Comparison of ENCODE assay signal across 1 cellular context in the genomic region with DNA sequence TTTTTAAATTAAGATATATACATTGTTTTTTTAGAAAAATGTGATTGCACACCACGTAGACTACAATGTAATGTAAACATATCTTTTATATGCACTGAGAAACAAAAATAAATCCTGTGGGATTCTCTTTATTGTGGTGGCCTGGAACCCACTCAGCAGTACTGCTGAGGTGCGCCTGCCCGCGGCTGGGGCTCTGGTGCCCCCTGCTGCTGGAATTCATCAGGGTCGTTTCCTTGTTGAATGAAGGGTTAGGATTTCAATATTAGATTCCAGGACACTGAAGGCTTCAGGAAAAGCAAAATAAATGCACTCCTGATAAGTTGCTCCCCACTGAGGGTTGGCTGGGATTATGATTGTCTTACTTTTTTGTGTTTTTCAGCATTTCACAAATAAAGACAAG.
TF ChIP-seq lines count a peak whose summit lies in the region.

No MANE protein-coding gene starts in this region.

TF ChIP-seq in GM23338, 12 proteins besides CTCF, POLR2A, EP300 and RAD21 (continued from another document):
- TF ChIP-seq, protein P1, sequence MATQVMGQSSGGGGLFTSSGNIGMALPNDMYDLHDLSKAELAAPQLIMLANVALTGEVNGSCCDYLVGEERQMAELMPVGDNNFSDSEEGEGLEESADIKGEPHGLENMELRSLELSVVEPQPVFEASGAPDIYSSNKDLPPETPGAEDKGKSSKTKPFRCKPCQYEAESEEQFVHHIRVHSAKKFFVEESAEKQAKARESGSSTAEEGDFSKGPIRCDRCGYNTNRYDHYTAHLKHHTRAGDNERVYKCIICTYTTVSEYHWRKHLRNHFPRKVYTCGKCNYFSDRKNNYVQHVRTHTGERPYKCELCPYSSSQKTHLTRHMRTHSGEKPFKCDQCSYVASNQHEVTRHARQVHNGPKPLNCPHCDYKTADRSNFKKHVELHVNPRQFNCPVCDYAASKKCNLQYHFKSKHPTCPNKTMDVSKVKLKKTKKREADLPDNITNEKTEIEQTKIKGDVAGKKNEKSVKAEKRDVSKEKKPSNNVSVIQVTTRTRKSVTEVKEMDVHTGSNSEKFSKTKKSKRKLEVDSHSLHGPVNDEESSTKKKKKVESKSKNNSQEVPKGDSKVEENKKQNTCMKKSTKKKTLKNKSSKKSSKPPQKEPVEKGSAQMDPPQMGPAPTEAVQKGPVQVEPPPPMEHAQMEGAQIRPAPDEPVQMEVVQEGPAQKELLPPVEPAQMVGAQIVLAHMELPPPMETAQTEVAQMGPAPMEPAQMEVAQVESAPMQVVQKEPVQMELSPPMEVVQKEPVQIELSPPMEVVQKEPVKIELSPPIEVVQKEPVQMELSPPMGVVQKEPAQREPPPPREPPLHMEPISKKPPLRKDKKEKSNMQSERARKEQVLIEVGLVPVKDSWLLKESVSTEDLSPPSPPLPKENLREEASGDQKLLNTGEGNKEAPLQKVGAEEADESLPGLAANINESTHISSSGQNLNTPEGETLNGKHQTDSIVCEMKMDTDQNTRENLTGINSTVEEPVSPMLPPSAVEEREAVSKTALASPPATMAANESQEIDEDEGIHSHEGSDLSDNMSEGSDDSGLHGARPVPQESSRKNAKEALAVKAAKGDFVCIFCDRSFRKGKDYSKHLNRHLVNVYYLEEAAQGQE (IDR thresholded peaks at IDR 0.05; ENCODE audit: unreplicated experiment), result no peak
- TF ChIP-seq EZH2 (IDR thresholded peaks at IDR 0.05; ENCODE audit: low read depth, unreplicated experiment) (no peak), JUNB (IDR thresholded peaks at IDR 0.05; ENCODE audit: unreplicated experiment) (no peak), STAT1 (IDR thresholded peaks at IDR 0.05; ENCODE audit: unreplicated experiment) (no peak), ZNF331 (CRISPR knock-in tag; IDR thresholded peaks at IDR 0.05; ENCODE audit: low read depth) (no peak), EZH2phosphoT487 (IDR thresholded peaks at IDR 0.05; ENCODE audit: unreplicated experiment) (no peak)
TF ChIP-seq in GM23338: peak in this region for 0.
